Comparison of ENCODE assay signal across 9 cellular contexts in the genomic region with DNA sequence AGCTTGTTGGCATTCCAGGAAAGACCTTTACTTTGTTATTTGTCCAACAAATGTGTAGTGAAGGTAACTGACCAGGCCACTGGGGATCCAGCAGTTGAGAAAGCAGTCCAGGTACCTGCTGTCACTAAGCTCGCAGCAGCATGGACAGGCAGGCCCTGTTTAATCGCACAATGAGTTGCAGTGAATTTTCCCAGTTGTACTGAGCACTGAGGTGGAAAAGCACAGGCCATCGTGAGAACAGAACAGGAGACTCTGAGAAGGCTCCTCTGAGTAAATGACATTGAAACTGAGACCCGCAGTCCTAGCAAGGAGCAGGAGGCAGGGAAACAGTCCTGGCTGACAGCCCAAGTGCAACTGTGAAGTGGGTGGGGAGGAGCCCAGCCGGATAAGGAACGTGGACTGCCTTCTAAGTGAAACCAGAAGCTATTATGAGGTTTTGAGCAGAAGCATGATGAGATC. TPM values are rescaled to one million over a fixed set of nuclear protein-coding genes. Genes with fewer than 3 reads are reported as not detected.
DNase-seq lines count a peak whose midpoint lies in the region; ATAC-seq and TF ChIP-seq lines count a peak whose summit lies in the region.
"Had no signal": no experiment of that assay in that cellular context is flagged by ENCODE, and none has a peak within 500 bp of the region (broad histone marks: within the 10 kb centered on the region; RNA-seq: fewer than 3 reads in every experiment).

No MANE protein-coding gene starts in this region.

- DNase-seq in H4 (ENCODE audit: low spot score), result peak; percentile 45
- DNase-seq in RPMI8226, result peak; percentile 45
- DNase-seq in left cardiac atrium, result peak; percentile 74
- peak; percentile 25 for DNase-seq in renal cortical epithelial cell (ENCODE audit: low read depth)
- DNase-seq in stimulated activated CD4-positive, alpha-beta T cell treated with anti-CD3 and anti-CD28 coated beads, Interleukin-12 subunit alpha, Interleukin-12 subunit beta, amount 100 ng/mL, for 4 hours, result no peak
- DNase-seq in T-helper 2 cell, result no peak
- no peak for DNase-seq in OCI-M2 (lab: John Stamatoyannopoulos, UW; ENCODE audit: unreplicated experiment)
- no peak for DNase-seq in tibial artery
- DNase-seq: KBM-7 had no signal

- no peak overlapping the region for H3K27ac ChIP-seq in tibial artery

- no peak for TF ChIP-seq CTCF in tibial artery (IDR thresholded peaks at IDR 0.05)

- H3K27me3 ChIP-seq in tibial artery, result peaks cover 0 to 2% of the 10 kb centered on the region in 2 donors

- peaks cover 0 to 4% (median 0%) of the 10 kb centered on the region in 4 donors for H3K4me1 ChIP-seq in tibial artery

- no peaks in the 10 kb centered on the region for H3K9me3 ChIP-seq in tibial artery

- no peak overlapping the region for H3K4me3 ChIP-seq in tibial artery

- no peaks in the 10 kb centered on the region for H3K36me3 ChIP-seq in tibial artery

- peak; percentile 67 to 81 for ATAC-seq in left cardiac atrium

- intact Hi-C loops in left cardiac atrium (cut with DNase I), result no loop called here
- intact Hi-C loops in tibial artery (cut with DNase I; ENCODE audit: low total_unique reads), result no loop called here

RNA-seq across cellular contexts. Expression of a gene that starts 39.8 kb away (rescaled TPM):
- total RNA-seq in H4 (2014; rRNA removed; shearing (Covaris generic)), result 10.1 and 13.4 TPM in 2 replicates
- 10 to 100 TPM; 13.6 to 30.0 TPM for total RNA-seq in left cardiac atrium
- 5.7 and 9.4 TPM in 2 replicates for total RNA-seq in renal cortical epithelial cell

Comparison
In these comparisons a context has a peak if more than half of its experiments do, and no peak if none do; other contexts are left out.
1. DNase-seq: peak in H4 (single experiment), RPMI8226 (single experiment), left cardiac atrium (single experiment) and renal cortical epithelial cell (single experiment); none in stimulated activated CD4-positive, alpha-beta T cell treated with anti-CD3 and anti-CD28 coated beads, Interleukin-12 subunit alpha, Interleukin-12 subunit beta, amount 100 ng/mL, for 4 hours (single experiment), T-helper 2 cell (0 of 5), OCI-M2 (single experiment) and tibial artery (0 of 2).